1 cellular context compared by ENCODE assay signal in the genomic region with DNA sequence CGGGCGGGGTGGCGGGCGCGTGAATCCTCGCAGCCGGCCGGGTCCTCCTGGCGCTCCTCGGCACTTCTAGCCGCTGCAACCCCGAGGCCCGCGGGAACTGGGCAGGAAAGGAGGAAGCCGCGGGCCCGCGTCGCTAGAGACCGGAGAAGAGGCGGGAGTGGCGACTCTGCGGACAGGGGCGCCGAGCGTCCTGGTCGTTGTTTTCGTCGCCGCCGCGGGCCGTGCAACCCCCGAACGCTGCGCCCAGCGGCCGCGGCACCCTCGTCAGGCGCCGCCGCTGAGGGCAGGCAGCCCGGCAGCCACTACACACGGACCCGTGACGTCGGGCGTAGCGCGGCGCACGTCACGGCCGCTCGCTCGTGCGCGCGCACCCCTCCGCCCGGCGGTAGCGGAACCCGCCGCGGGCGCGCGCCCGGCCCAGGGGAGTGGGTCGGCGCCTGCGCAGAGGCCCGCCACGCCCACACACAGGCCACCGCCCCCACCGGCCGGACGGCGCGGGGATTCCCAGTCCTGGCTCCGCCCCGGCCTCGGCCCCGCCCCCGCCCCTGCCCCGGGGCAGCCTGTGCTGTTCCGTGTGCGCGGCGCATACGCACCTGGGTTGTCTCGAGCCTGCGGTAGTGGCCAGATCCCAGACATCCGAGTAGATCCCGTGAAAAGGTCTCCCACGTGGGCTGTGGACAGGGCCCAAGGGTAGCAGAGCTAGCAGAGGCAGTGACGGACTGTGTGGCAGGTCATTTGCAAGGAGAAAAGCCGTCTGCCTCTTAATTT.
TF ChIP-seq lines count a peak whose summit lies in the region.

A gene with protein sequence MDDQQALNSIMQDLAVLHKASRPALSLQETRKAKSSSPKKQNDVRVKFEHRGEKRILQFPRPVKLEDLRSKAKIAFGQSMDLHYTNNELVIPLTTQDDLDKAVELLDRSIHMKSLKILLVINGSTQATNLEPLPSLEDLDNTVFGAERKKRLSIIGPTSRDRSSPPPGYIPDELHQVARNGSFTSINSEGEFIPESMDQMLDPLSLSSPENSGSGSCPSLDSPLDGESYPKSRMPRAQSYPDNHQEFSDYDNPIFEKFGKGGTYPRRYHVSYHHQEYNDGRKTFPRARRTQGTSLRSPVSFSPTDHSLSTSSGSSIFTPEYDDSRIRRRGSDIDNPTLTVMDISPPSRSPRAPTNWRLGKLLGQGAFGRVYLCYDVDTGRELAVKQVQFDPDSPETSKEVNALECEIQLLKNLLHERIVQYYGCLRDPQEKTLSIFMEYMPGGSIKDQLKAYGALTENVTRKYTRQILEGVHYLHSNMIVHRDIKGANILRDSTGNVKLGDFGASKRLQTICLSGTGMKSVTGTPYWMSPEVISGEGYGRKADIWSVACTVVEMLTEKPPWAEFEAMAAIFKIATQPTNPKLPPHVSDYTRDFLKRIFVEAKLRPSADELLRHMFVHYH (minus strand): TSS at position 321 of the 768 bp plus-strand sequence. CDS start 44,846 bp downstream, outside the sequence.

TF ChIP-seq in HepG2, 621 proteins besides CTCF, POLR2A, EP300 and RAD21 (continued from another document and continues in another):
- TF ChIP-seq, protein P1, sequence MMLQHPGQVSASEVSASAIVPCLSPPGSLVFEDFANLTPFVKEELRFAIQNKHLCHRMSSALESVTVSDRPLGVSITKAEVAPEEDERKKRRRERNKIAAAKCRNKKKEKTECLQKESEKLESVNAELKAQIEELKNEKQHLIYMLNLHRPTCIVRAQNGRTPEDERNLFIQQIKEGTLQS (CRISPR knock-in tag; IDR thresholded peaks at IDR 0.05): peak; percentile 75; the same call in 1 of the 2 replicates
- TF ChIP-seq HDAC2 (CRISPR knock-in tag; IDR thresholded peaks at IDR 0.05) (no peak), AHR (CRISPR knock-in tag; IDR thresholded peaks at IDR 0.05) (0 out of 2 replicates have a peak, but pooled peaks have one; percentile 11), ZNF839 (CRISPR knock-in tag; IDR thresholded peaks at IDR 0.05; ENCODE audit: borderline replicate concordance) (no peak), ZNF282 (IDR thresholded peaks at IDR 0.05; ENCODE audit: partially characterized antibody) (no peak), ZNF264 (CRISPR knock-in tag; IDR thresholded peaks at IDR 0.05) (peak; percentile 14; the same call in 1 of the 2 replicates), ZBTB42 (CRISPR knock-in tag; IDR thresholded peaks at IDR 0.05) (peak; percentile 58; the same call in 1 of the 2 replicates), TCF12 (IDR thresholded peaks at IDR 0.05) (no peak), TCF12 (CRISPR knock-in tag; IDR thresholded peaks at IDR 0.05) (peak; percentile 16), ZNF12 (CRISPR knock-in tag; IDR thresholded peaks at IDR 0.05) (peak; percentile 32), ZNF709 (CRISPR knock-in tag; IDR thresholded peaks at IDR 0.05) (peak; percentile 71; the same call in 1 of the 2 replicates), KDM5A (IDR thresholded peaks at IDR 0.05; ENCODE audit: borderline replicate concordance, low read length) (peak; percentile 48; the same call in 1 of the 2 replicates), KDM3A (CRISPR knock-in tag; IDR thresholded peaks at IDR 0.05; ENCODE audit: low read depth) (peak; percentile 13; the same call in 1 of the 2 replicates), CREB1 (IDR thresholded peaks at IDR 0.05) (peak; percentile 95; the same call in 1 of the 2 replicates), CREB1 (CRISPR knock-in tag; IDR thresholded peaks at IDR 0.05) (no peak), ZNF446 (CRISPR knock-in tag; IDR thresholded peaks at IDR 0.05) (peak; percentile 58; the same call in 1 of the 2 replicates), HHEX (CRISPR knock-in tag; IDR thresholded peaks at IDR 0.05) (no peak), DPF2 (CRISPR knock-in tag; IDR thresholded peaks at IDR 0.05; ENCODE audit: borderline replicate concordance, low read depth) (no peak), MEIS1 (CRISPR knock-in tag; IDR thresholded peaks at IDR 0.05; ENCODE audit: borderline replicate concordance) (no peak; the same call in 1 of the 2 replicates), ZNF543 (CRISPR knock-in tag; IDR thresholded peaks at IDR 0.05) (peak; percentile 32), SIN3B (IDR thresholded peaks at IDR 0.05; ENCODE audit: low read length) (no peak), TBL1XR1 (IDR thresholded peaks at IDR 0.05; ENCODE audit: borderline replicate concordance, low read length, partially characterized antibody) (peak; percentile 8), POLR2G (IDR thresholded peaks at IDR 0.05; ENCODE audit: low read depth, low read length) (peak; percentile 93), ZNF670 (CRISPR knock-in tag; IDR thresholded peaks at IDR 0.05; ENCODE audit: borderline replicate concordance) (peak; percentile 46; the same call in 1 of the 2 replicates), SAFB2 (CRISPR knock-in tag; IDR thresholded peaks at IDR 0.05; ENCODE audit: borderline replicate concordance, low read depth) (peak; percentile 82; the same call in 1 of the 2 replicates), TAF1 (CRISPR knock-in tag; IDR thresholded peaks at IDR 0.05) (peak; percentile 82), ARHGAP35 (CRISPR knock-in tag; IDR thresholded peaks at IDR 0.05; ENCODE audit: borderline replicate concordance) (peak; percentile 78), ZSCAN22 (CRISPR knock-in tag; IDR thresholded peaks at IDR 0.05) (no peak), ZKSCAN5 (CRISPR knock-in tag; IDR thresholded peaks at IDR 0.05) (no peak), PTBP1 (IDR thresholded peaks at IDR 0.05; ENCODE audit: low read depth, low read length, poor library complexity, severe bottlenecking) (peak; percentile 68), CBX2 (IDR thresholded peaks at IDR 0.05; ENCODE audit: low read depth, low read length) (no peak), CBX2 (CRISPR knock-in tag; IDR thresholded peaks at IDR 0.05; ENCODE audit: low read depth) (0 out of 2 replicates have a peak, but pooled peaks have one; percentile 38)
- TF ChIP-seq, protein P2, sequence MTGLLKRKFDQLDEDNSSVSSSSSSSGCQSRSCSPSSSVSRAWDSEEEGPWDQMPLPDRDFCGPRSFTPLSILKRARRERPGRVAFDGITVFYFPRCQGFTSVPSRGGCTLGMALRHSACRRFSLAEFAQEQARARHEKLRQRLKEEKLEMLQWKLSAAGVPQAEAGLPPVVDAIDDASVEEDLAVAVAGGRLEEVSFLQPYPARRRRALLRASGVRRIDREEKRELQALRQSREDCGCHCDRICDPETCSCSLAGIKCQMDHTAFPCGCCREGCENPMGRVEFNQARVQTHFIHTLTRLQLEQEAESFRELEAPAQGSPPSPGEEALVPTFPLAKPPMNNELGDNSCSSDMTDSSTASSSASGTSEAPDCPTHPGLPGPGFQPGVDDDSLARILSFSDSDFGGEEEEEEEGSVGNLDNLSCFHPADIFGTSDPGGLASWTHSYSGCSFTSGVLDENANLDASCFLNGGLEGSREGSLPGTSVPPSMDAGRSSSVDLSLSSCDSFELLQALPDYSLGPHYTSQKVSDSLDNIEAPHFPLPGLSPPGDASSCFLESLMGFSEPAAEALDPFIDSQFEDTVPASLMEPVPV (CRISPR knock-in tag; IDR thresholded peaks at IDR 0.05): no peak
- TF ChIP-seq, protein P3, sequence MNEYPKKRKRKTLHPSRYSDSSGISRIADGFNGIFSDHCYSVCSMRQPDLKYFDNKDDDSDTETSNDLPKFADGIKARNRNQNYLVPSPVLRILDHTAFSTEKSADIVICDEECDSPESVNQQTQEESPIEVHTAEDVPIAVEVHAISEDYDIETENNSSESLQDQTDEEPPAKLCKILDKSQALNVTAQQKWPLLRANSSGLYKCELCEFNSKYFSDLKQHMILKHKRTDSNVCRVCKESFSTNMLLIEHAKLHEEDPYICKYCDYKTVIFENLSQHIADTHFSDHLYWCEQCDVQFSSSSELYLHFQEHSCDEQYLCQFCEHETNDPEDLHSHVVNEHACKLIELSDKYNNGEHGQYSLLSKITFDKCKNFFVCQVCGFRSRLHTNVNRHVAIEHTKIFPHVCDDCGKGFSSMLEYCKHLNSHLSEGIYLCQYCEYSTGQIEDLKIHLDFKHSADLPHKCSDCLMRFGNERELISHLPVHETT (CRISPR knock-in tag; conservative IDR thresholded peaks at IDR 0.05): 0 out of 2 replicates have a peak, but pooled peaks have one; percentile 33
- TF ChIP-seq, protein P4, sequence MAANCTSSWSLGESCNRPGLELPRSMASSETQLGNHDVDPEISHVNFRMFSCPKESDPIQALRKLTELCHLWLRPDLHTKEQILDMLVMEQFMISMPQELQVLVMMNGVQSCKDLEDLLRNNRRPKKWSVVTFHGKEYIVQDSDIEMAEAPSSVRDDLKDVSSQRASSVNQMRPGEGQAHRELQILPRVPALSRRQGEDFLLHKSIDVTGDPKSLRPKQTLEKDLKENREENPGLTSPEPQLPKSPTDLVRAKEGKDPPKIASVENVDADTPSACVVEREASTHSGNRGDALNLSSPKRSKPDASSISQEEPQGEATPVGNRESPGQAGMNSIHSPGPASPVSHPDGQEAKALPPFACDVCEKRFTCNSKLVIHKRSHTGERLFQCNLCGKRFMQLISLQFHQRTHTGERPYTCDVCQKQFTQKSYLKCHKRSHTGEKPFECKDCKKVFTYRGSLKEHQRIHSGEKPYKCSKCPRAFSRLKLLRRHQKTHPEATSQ (CRISPR knock-in tag; IDR thresholded peaks at IDR 0.05; ENCODE audit: borderline replicate concordance): no peak
- TF ChIP-seq, protein P5, sequence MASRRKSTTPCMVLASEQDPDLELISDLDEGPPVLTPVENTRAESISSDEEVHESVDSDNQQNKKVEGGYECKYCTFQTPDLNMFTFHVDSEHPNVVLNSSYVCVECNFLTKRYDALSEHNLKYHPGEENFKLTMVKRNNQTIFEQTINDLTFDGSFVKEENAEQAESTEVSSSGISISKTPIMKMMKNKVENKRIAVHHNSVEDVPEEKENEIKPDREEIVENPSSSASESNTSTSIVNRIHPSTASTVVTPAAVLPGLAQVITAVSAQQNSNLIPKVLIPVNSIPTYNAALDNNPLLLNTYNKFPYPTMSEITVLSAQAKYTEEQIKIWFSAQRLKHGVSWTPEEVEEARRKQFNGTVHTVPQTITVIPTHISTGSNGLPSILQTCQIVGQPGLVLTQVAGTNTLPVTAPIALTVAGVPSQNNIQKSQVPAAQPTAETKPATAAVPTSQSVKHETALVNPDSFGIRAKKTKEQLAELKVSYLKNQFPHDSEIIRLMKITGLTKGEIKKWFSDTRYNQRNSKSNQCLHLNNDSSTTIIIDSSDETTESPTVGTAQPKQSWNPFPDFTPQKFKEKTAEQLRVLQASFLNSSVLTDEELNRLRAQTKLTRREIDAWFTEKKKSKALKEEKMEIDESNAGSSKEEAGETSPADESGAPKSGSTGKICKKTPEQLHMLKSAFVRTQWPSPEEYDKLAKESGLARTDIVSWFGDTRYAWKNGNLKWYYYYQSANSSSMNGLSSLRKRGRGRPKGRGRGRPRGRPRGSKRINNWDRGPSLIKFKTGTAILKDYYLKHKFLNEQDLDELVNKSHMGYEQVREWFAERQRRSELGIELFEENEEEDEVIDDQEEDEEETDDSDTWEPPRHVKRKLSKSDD (CRISPR knock-in tag; IDR thresholded peaks at IDR 0.05; ENCODE audit: low read depth): peak; percentile 94; the same call in 1 of the 2 replicates
- TF ChIP-seq, protein P6, sequence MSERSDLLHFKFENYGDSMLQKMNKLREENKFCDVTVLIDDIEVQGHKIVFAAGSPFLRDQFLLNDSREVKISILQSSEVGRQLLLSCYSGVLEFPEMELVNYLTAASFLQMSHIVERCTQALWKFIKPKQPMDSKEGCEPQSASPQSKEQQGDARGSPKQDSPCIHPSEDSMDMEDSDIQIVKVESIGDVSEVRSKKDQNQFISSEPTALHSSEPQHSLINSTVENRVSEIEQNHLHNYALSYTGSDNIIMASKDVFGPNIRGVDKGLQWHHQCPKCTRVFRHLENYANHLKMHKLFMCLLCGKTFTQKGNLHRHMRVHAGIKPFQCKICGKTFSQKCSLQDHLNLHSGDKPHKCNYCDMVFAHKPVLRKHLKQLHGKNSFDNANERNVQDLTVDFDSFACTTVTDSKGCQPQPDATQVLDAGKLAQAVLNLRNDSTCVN (CRISPR knock-in tag; IDR thresholded peaks at IDR 0.05; ENCODE audit: borderline replicate concordance): peak; percentile 31; the same call in 1 of the 2 replicates
- TF ChIP-seq, protein P7, sequence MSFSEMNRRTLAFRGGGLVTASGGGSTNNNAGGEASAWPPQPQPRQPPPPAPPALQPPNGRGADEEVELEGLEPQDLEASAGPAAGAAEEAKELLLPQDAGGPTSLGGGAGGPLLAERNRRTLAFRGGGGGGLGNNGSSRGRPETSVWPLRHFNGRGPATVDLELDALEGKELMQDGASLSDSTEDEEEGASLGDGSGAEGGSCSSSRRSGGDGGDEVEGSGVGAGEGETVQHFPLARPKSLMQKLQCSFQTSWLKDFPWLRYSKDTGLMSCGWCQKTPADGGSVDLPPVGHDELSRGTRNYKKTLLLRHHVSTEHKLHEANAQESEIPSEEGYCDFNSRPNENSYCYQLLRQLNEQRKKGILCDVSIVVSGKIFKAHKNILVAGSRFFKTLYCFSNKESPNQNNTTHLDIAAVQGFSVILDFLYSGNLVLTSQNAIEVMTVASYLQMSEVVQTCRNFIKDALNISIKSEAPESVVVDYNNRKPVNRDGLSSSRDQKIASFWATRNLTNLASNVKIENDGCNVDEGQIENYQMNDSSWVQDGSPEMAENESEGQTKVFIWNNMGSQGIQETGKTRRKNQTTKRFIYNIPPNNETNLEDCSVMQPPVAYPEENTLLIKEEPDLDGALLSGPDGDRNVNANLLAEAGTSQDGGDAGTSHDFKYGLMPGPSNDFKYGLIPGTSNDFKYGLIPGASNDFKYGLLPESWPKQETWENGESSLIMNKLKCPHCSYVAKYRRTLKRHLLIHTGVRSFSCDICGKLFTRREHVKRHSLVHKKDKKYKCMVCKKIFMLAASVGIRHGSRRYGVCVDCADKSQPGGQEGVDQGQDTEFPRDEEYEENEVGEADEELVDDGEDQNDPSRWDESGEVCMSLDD (CRISPR knock-in tag; IDR thresholded peaks at IDR 0.05; ENCODE audit: borderline replicate concordance): peak; percentile 19; the same call in 1 of the 2 replicates
- TF ChIP-seq, protein P8, sequence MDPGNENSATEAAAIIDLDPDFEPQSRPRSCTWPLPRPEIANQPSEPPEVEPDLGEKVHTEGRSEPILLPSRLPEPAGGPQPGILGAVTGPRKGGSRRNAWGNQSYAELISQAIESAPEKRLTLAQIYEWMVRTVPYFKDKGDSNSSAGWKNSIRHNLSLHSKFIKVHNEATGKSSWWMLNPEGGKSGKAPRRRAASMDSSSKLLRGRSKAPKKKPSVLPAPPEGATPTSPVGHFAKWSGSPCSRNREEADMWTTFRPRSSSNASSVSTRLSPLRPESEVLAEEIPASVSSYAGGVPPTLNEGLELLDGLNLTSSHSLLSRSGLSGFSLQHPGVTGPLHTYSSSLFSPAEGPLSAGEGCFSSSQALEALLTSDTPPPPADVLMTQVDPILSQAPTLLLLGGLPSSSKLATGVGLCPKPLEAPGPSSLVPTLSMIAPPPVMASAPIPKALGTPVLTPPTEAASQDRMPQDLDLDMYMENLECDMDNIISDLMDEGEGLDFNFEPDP (CRISPR knock-in tag; conservative IDR thresholded peaks at IDR 0.05): no peak
- TF ChIP-seq, protein P9, sequence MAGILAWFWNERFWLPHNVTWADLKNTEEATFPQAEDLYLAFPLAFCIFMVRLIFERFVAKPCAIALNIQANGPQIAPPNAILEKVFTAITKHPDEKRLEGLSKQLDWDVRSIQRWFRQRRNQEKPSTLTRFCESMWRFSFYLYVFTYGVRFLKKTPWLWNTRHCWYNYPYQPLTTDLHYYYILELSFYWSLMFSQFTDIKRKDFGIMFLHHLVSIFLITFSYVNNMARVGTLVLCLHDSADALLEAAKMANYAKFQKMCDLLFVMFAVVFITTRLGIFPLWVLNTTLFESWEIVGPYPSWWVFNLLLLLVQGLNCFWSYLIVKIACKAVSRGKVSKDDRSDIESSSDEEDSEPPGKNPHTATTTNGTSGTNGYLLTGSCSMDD (CRISPR knock-in tag; IDR thresholded peaks at IDR 0.05): 0 out of 2 replicates have a peak, but pooled peaks have one; percentile 23
